In genomic region chr7:93117852-93118530, GRCh38 we compare ENCODE assay signal across 8 cellular contexts. TPM values are rescaled to one million over a fixed set of nuclear protein-coding genes. Genes with fewer than 3 reads are reported as not detected.
DNase-seq lines count a peak whose midpoint lies in the region; ATAC-seq, FAIRE-seq and TF ChIP-seq lines count a peak whose summit lies in the region.

TSS of gene SAMD9 (minus strand) at chr7:93117979. CDS start at chr7:93106097, 11,882 bp downstream.

- no peak for TF ChIP-seq CTCF in osteocyte (IDR thresholded peaks at IDR 0.05)

- H3K4me3 Mint-ChIP-seq in osteocyte (ENCODE audit: unreplicated experiment), result peak within 1 kb of the TSS; percentile 78

- no peaks in the 10 kb centered on the region for H3K27me3 Mint-ChIP-seq in osteocyte (ENCODE audit: unreplicated experiment)

- peaks cover 17% of the 10 kb centered on the region for H3K36me3 Mint-ChIP-seq in osteocyte (ENCODE audit: unreplicated experiment)

- DNase-seq in DMS79 (lab: John Stamatoyannopoulos, UW), result peak; percentile 23
- peak; percentile 58 for DNase-seq in HTR-8/SVneo (ENCODE audit: insufficient read length, low spot score)
- peak; percentile 98 for DNase-seq in NOMO-1 treated with dmso at 0.1 percent for 144 hours (lab: John Stamatoyannopoulos, UW; ENCODE audit: unreplicated experiment)
- peak; percentile 7 for DNase-seq in activated T-cell treated with anti-CD3 and anti-CD28 coated beads for 48 hours (ENCODE audit: low read depth)
- DNase-seq in fibroblast of gingiva (ENCODE audit: low read depth), result peak; percentile 82
- DNase-seq in osteocyte (ENCODE audit: extremely low spot score, unreplicated experiment), result no peak
- DNase-seq in ureter (ENCODE audit: low spot score), result peak; percentile 51

- ATAC-seq in GM21526 (IDR thresholded peaks at IDR 0.05; ENCODE audit: low FRiP score, unreplicated experiment), result peak; percentile 99

- H3K9me3 Mint-ChIP-seq in osteocyte (ENCODE audit: unreplicated experiment), result peaks cover 5% of the 10 kb centered on the region

- FAIRE-seq in HTR-8/SVneo (lab: Jason Lieb, UNC), result no peak

- peaks cover 56% of the 10 kb centered on the region for H3K4me1 Mint-ChIP-seq in osteocyte (ENCODE audit: unreplicated experiment)

- peak within 1 kb of the TSS; percentile 89 for H3K27ac Mint-ChIP-seq in osteocyte (ENCODE audit: unreplicated experiment)

RNA-seq across cellular contexts. Expression of gene SAMD9, which starts in this region (rescaled TPM):
- 15.0 and 15.6 TPM in 2 replicates for total RNA-seq in osteocyte
- total RNA-seq in ureter, result 8.1 TPM
